2 cellular contexts compared by ENCODE assay signal in genomic region chr1:221031890-221032222, GRCh38.
TF ChIP-seq lines count a peak whose summit lies in the region.

No MANE protein-coding gene starts in this region.

TF ChIP-seq in K562, 482 proteins besides CTCF, POLR2A, EP300 and RAD21 (continued from another document):
- TF ChIP-seq PKNOX1 (IDR thresholded peaks at IDR 0.05) (no peak), C11orf30 (IDR thresholded peaks at IDR 0.05; ENCODE audit: low read depth) (no peak), ZNF316 (IDR thresholded peaks at IDR 0.05) (no peak), JUND (IDR thresholded peaks at IDR 0.05; ENCODE audit: borderline replicate concordance, low read depth, low read length) (peak; percentile 32; the same call in 1 of the 2 replicates), JUND (tag; IDR thresholded peaks at IDR 0.05; ENCODE audit: borderline replicate concordance, low read depth, low read length) (no peak), ZNF121 (CRISPR knock-in tag; conservative IDR thresholded peaks at IDR 0.05) (no peak), SMARCB1 (IDR thresholded peaks at IDR 0.05; ENCODE audit: insufficient read length, low read depth) (no peak), NCOA6 (IDR thresholded peaks at IDR 0.05) (no peak), ZNF707 (CRISPR knock-in tag; conservative IDR thresholded peaks at IDR 0.05) (no peak), JUNB (CRISPR knock-in tag; conservative IDR thresholded peaks at IDR 0.05) (no peak)
TF ChIP-seq in K562: peak in this region for 3.

TF ChIP-seq in HepG2, 621 proteins besides CTCF, POLR2A, EP300 and RAD21 (continued from another document):
- TF ChIP-seq MEIS1 (CRISPR knock-in tag; IDR thresholded peaks at IDR 0.05; ENCODE audit: borderline replicate concordance) = no peak
- no peak for TF ChIP-seq TCF12 (IDR thresholded peaks at IDR 0.05)
- TF ChIP-seq TCF12 (CRISPR knock-in tag; IDR thresholded peaks at IDR 0.05) = no peak
- no peak for TF ChIP-seq ZNF276 (CRISPR knock-in tag; IDR thresholded peaks at IDR 0.05; ENCODE audit: low read depth)
- no peak for TF ChIP-seq PLSCR1 (CRISPR knock-in tag; IDR thresholded peaks at IDR 0.05; ENCODE audit: borderline replicate concordance)
- TF ChIP-seq SP5 (CRISPR knock-in tag; IDR thresholded peaks at IDR 0.05; ENCODE audit: borderline replicate concordance, low read depth) = no peak
- no peak for TF ChIP-seq ZNF709 (CRISPR knock-in tag; IDR thresholded peaks at IDR 0.05)
- TF ChIP-seq KDM1A (CRISPR knock-in tag; IDR thresholded peaks at IDR 0.05) = no peak
- no peak for TF ChIP-seq KLF15 (CRISPR knock-in tag; IDR thresholded peaks at IDR 0.05; ENCODE audit: borderline replicate concordance)
TF ChIP-seq in HepG2: peak in this region for 0.
